In the genomic region with DNA sequence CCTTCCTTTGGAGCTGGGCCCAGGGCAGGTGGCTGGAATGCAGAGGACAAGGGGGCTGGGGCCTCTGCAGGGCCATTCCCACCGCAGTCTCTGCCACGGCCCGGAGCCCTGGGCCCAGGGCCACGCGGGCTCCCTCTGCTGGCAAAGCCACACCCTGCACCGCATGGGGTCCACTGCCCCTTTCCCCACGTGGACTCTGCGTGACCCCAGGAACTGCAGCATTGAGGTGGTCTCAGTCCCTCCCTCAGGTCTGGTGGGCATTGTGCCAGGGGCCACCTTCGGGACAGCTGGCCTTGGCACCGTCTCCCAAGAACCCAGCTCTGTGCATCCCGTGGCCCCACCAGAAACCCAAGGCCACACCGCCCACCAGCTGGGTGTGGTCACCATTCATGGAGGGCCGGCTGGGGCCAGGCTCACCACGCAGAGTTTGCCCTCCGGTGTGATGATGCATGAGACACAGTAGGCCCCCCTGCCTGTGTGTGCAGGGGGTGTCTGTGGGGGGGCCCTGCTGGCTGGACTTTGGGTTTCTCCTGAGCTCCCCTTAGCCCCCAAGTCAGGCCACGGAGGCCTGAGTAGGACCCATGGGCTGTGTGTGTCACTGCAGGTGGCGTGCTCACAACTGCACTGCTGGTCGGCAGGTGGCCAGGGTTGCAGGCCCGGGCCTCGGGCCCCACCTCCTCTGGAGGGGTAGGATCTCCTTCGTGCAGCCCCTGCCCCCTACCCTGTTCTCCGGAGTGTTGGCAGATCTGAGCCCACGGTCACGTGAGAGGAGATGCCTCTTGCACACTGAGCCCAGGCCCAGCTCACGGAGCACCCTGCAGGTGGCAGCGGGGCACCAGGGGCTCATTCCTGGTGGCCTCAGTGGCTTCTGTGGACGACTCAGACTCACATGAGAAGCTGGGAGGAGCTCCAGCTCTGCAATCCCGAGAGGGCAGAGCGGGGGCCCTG, we compare ENCODE assay signal across 7 cellular contexts. TPM values are rescaled to one million over a fixed set of nuclear protein-coding genes. Genes with fewer than 3 reads are reported as not detected.
DNase-seq lines count a peak whose midpoint lies in the region; ATAC-seq, FAIRE-seq and TF ChIP-seq lines count a peak whose summit lies in the region.

No MANE protein-coding gene starts in this region.

- H3K36me3 Mint-ChIP-seq in glutamatergic neuron (ENCODE audit: unreplicated experiment), result no peaks in the 10 kb centered on the region

- H3K4me1 Mint-ChIP-seq in glutamatergic neuron (ENCODE audit: low read depth, unreplicated experiment), result peaks cover 4% of the 10 kb centered on the region

- DNase-seq in GM12891 (ENCODE audit: insufficient read length, low spot score) (peak; percentile 97), glutamatergic neuron (peak; percentile 66), gastrocnemius medialis (peak in 1 of 2 donors; percentile 36)
- peak; percentile 15 to 49 for DNase-seq in activated T-helper 1 cell treated with anti-CD3 and anti-CD28 coated beads, Interleukin-2, amount 50 U/mL, for 16 hours (ENCODE audit: low read depth in 1 of 2, low spot score in 1 of 2)

- H3F3A ChIP-seq in OCI-LY1 (ENCODE audit: insufficient read depth, low read length), result no peaks in the 10 kb centered on the region

- H3K9me2 ChIP-seq in OCI-LY1 (ENCODE audit: low read depth, low read length), result no peaks in the 10 kb centered on the region

- H3K27me3 ChIP-seq in OCI-LY1 (ENCODE audit: insufficient read depth, low read length) (no peaks in the 10 kb centered on the region; the same call in 1 of the 2 replicates), gastrocnemius medialis (peaks cover 0 to 20% (median 7%) of the 10 kb centered on the region in 3 donors)

- H3K27me3 Mint-ChIP-seq in glutamatergic neuron (ENCODE audit: unreplicated experiment), result peaks cover 8% of the 10 kb centered on the region

- H3K4me3 Mint-ChIP-seq in glutamatergic neuron (ENCODE audit: unreplicated experiment), result no peak overlapping the region

- TF ChIP-seq CTCF in OCI-LY1 (IDR thresholded peaks at IDR 0.05; ENCODE audit: low read length) (peak; percentile 78), glutamatergic neuron (IDR thresholded peaks at IDR 0.05; ENCODE audit: partially characterized antibody, unreplicated experiment) (peak; percentile 70), gastrocnemius medialis (IDR thresholded peaks at IDR 0.05 in 4 of 5, conservative IDR thresholded peaks at IDR 0.05 in 1 of 5) (peak; percentile 80 to 96 (median 91))

- H3K79me2 ChIP-seq in OCI-LY1 (ENCODE audit: insufficient read depth, low read length), result no peaks in the 10 kb centered on the region

- H3K9me3 Mint-ChIP-seq in glutamatergic neuron (ENCODE audit: unreplicated experiment), result peaks cover 3% of the 10 kb centered on the region

- peak; percentile 82 for FAIRE-seq in GM12891 (lab: Jason Lieb, UNC)

- intact Hi-C loops in gastrocnemius medialis (cut with DNase I; ENCODE audit: low total_unique reads), result loop anchor here (1.0 kb wide), 2 partner anchors 41 to 408 kb away; no protein-coding TSS in a partner anchor

- in situ Hi-C loops in gastrocnemius medialis (cut with MboI; ENCODE audit: low sequenced_read_pairs in 4 of 4), result no loop called here

- H3K27ac ChIP-seq in OCI-LY1 (ENCODE audit: low read depth, low read length, poor library complexity, severe bottlenecking) (no peak overlapping the region), gastrocnemius medialis (no peak overlapping the region)

- no peaks in the 10 kb centered on the region for H3K4me1 ChIP-seq in OCI-LY1 (ENCODE audit: insufficient read depth, low read length, severe bottlenecking)
- H3K4me1 ChIP-seq in gastrocnemius medialis, result peaks cover 3 to 19% of the 10 kb centered on the region in 2 donors

- H4K20me1 ChIP-seq in OCI-LY1 (ENCODE audit: insufficient read depth, low read length), result no peaks in the 10 kb centered on the region

- no peak overlapping the region for H3K27ac Mint-ChIP-seq in glutamatergic neuron (ENCODE audit: unreplicated experiment)

- no peaks in the 10 kb centered on the region for H3K36me3 ChIP-seq in OCI-LY1 (ENCODE audit: insufficient read depth, low read length)
- no peaks in the 10 kb centered on the region for H3K36me3 ChIP-seq in gastrocnemius medialis

- ATAC-seq in gastrocnemius medialis (peak in 1 of 2 donors; percentile 78), HG02642 (IDR thresholded peaks at IDR 0.05; ENCODE audit: poor library complexity, unreplicated experiment) (no peak), HG02885 (IDR thresholded peaks at IDR 0.05; ENCODE audit: poor library complexity, unreplicated experiment) (no peak)

- H3K4me2 ChIP-seq in OCI-LY1 (ENCODE audit: low read length), result no peak overlapping the region

- TF ChIP-seq POLR2A in GM12891 (IDR thresholded peaks at IDR 0.05; ENCODE audit: low read depth, low read length) (no peak), gastrocnemius medialis (IDR thresholded peaks at IDR 0.05) (no peak)

- no peak overlapping the region for H3K9ac ChIP-seq in OCI-LY1 (ENCODE audit: low read length)

- no peak overlapping the region for H2AFZ ChIP-seq in OCI-LY1 (ENCODE audit: low read length)

- no peaks in the 10 kb centered on the region for H3K9me3 ChIP-seq in OCI-LY1 (ENCODE audit: low read length)
- no peaks in the 10 kb centered on the region for H3K9me3 ChIP-seq in gastrocnemius medialis

- H3K4me3 ChIP-seq in OCI-LY1 (ENCODE audit: low read depth, low read length, poor library complexity, severe bottlenecking), result no peak overlapping the region
- no peak overlapping the region for H3K4me3 ChIP-seq in gastrocnemius medialis

TF ChIP-seq in GM12891, 5 proteins besides CTCF, POLR2A, EP300 and RAD21:
- TF ChIP-seq POU2F2 (IDR thresholded peaks at IDR 0.05; ENCODE audit: low read depth, low read length) (no peak), PAX5 (IDR thresholded peaks at IDR 0.05; ENCODE audit: insufficient read depth, low read length, severe bottlenecking) (no peak), TAF1 (IDR thresholded peaks at IDR 0.05; ENCODE audit: low read depth, low read length) (no peak), SPI1 (IDR thresholded peaks at IDR 0.05; ENCODE audit: low read depth, low read length) (no peak), POLR2AphosphoS5 (IDR thresholded peaks at IDR 0.05; ENCODE audit: low read depth, low read length) (no peak)
TF ChIP-seq in GM12891: peak in this region for 0.

RNA-seq across cellular contexts. Expression of gene VWA1, which starts 5.7 kb away (rescaled TPM):
- polyA plus RNA-seq in GM12891 (2012; ENCODE audit: low read depth, missing spikeins), result 0.33 TPM
- total RNA-seq in glutamatergic neuron (ENCODE audit: unreplicated experiment) (56.9 TPM), gastrocnemius medialis (1 to 10 TPM; 2.1 to 8.3 (median 6.0) TPM)

RNA-seq across cellular contexts. Expression of gene ATAD3C, which starts 8.3 kb away (rescaled TPM):
- 0.40 TPM for polyA plus RNA-seq in GM12891 (2012; ENCODE audit: low read depth, missing spikeins)
- total RNA-seq in glutamatergic neuron (ENCODE audit: unreplicated experiment) (10.2 TPM), gastrocnemius medialis (under 1 TPM in 1 of 4 donors, not detected in 3; 0.07 TPM)

RNA-seq across cellular contexts. Expression of gene ANKRD65, which starts 20.1 kb away (rescaled TPM):
- polyA plus RNA-seq in GM12891 (2012; ENCODE audit: low read depth, missing spikeins), result 0.87 TPM
- 38.4 TPM for total RNA-seq in glutamatergic neuron (ENCODE audit: unreplicated experiment)
- 1 to 10 TPM in 3 of 4 donors, under 1 TPM in 1; 0.16 to 1.8 (median 1.3) TPM for total RNA-seq in gastrocnemius medialis

RNA-seq across cellular contexts. Expression of gene ATAD3B, which starts 30.4 kb away (rescaled TPM):
- 13.0 TPM for polyA plus RNA-seq in GM12891 (2012; ENCODE audit: low read depth, missing spikeins)
- total RNA-seq in glutamatergic neuron (ENCODE audit: unreplicated experiment) (34.9 TPM), gastrocnemius medialis (1 to 10 TPM; 3.5 to 7.1 (median 5.9) TPM)

RNA-seq across cellular contexts. Expression of gene MRPL20, which starts 34.1 kb away (rescaled TPM):
- 199 TPM for polyA plus RNA-seq in GM12891 (2012; ENCODE audit: low read depth, missing spikeins)
- total RNA-seq in glutamatergic neuron (ENCODE audit: unreplicated experiment), result 98.6 TPM
- total RNA-seq in gastrocnemius medialis, result 100 to 1,000 TPM; 167 to 260 (median 203) TPM

Comparison
In these comparisons a context has a peak if more than half of its experiments do, and no peak if none do; other contexts are left out.
1. RNA of gene ATAD3C, which starts 8.3 kb away (total RNA-seq): 10.2 TPM in glutamatergic neuron (single experiment); 0.07 TPM in gastrocnemius medialis; every median in the first group is over 10 times any median in the second.
2. RNA of gene ANKRD65, which starts 20.1 kb away (total RNA-seq): 38.4 TPM in glutamatergic neuron (single experiment); 0.16 to 1.8 TPM in gastrocnemius medialis; every median in the first group is over 10 times any median in the second.
3. Peak in every context shown above with its lines, with median percentiles within 50 percentile points of each other: CTCF ChIP-seq.